1 cellular context compared by ENCODE assay signal in the genomic region with DNA sequence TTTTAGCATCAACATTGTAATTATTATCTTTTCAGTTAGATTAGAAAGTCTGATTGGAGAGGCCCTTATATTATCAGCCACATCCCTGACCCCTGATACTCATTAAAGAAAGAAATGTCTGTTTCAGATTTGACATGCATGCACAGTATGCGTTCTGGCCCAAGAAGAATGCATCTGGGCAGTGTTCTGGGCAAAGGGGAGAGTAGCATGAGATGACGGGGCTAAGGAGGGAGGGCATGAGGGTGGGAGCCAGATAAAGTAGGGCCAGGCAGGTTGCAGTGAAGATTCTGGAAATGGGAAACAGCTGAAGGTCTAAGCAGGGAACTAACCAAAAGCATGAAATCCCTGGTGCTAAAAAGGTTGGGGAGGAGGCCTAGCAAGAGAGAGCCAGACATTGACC.
TF ChIP-seq lines count a peak whose summit lies in the region.

No MANE protein-coding gene starts in this region.

TF ChIP-seq in neural cell, 6 proteins besides CTCF, POLR2A, EP300 and RAD21 (continued from another document):
- no peak for TF ChIP-seq TAF1 (IDR thresholded peaks at IDR 0.05; ENCODE audit: low read depth)
- no peak for TF ChIP-seq SMC3 (conservative IDR thresholded peaks at IDR 0.05; ENCODE audit: poor library complexity)
